In the genomic region with DNA sequence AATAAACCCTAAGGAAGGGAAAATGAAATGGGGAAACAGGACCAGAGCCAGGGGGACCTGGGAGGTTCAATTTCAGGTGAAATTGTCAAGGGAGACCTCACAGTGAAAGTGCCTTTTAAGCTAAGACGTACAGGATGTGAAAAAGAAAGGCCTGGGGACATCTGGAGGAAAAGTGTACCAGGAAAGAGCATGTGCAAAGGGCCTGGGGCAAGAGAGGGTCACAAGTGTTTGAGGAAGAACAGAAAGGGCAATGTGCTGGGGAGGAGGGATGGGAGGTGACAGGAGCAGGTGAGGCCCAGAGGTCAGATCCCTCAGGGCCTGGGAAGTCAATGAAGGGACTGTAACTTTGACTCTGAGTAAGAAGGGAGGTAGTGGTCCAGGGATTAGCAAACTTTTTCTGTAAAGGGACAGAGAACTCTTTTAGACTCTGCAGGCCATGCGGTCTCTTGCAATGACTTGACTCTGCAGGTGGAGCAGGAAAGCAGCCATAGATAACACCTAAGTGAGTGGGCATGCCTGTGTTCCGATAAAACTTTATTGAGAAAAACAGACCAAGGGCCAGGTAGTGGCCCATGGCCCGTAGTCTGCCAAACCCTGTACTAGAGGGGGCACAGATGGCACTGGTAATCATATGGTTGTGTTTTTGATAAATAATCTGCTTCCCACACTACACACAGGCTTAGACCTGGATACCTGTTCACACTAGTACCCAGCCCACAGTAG, we compare ENCODE assay signal across 28 cellular contexts.
DNase-seq lines count a peak whose midpoint lies in the region; ATAC-seq, FAIRE-seq and TF ChIP-seq lines count a peak whose summit lies in the region.
"Had no signal": no experiment of that assay in that cellular context is flagged by ENCODE, and none has a peak within 500 bp of the region (broad histone marks: within the 10 kb centered on the region; RNA-seq: fewer than 3 reads in every experiment).

No MANE protein-coding gene starts in this region.

- SMC1A ChIA-PET in GM12878 (lab: Charles Lee; ENCODE audit: uncharacterized antibody, unreplicated experiment), result interaction anchor here (0.6 kb wide), 1 partner anchor 146 kb away, joined by 3 read pairs; no protein-coding TSS in a partner anchor

- H3K9me3 ChIP-seq in HCT116 (ENCODE audit: control insufficient read depth in 1 of 2, insufficient read depth in 1 of 2, low read depth in 1 of 2, low read length in 2 of 2) (no peaks in the 10 kb centered on the region), GM12878 (replicated peaks; ENCODE audit: control insufficient read depth, insufficient read depth, low read length) (no peaks in the 10 kb centered on the region)
- H3K9me3 ChIP-seq: body of pancreas, lower lobe of right lung had no signal

- intact Hi-C loops in HCT116 (cut with micrococcal nuclease) (no loop called here), GM12878 (cut with micrococcal nuclease; ENCODE audit: unreplicated experiment) (no loop called here), lower leg skin (cut with DNase I; ENCODE audit: low total_unique reads) (no loop called here)

- TF ChIP-seq EP300 in GM12878 (IDR thresholded peaks at IDR 0.05; ENCODE audit: borderline replicate concordance in 1 of 2, control insufficient read depth in 1 of 2, low read depth in 2 of 2, low read length in 2 of 2), result no peak

- H3K79me2 ChIP-seq in HCT116 (ENCODE audit: insufficient read depth, low read length) (no peaks in the 10 kb centered on the region), GM12878 (ENCODE audit: control insufficient read depth, insufficient read depth, low read length) (no peaks in the 10 kb centered on the region), mesendoderm (ENCODE audit: control insufficient read depth, insufficient read depth, low read length) (no peaks in the 10 kb centered on the region)

- H3K36me3 ChIP-seq in HCT116 (ENCODE audit: control insufficient read depth in 1 of 2, insufficient read depth in 2 of 2, low read length in 2 of 2) (no peaks in the 10 kb centered on the region), GM12878 (ENCODE audit: control insufficient read depth in 2 of 2, insufficient read depth in 2 of 2, low read length in 1 of 2) (no peaks in the 10 kb centered on the region), mesendoderm (ENCODE audit: control insufficient read depth, insufficient read depth, low read length) (no peaks in the 10 kb centered on the region)
- H3K36me3 ChIP-seq: lower lobe of right lung had no signal

- H3K9ac ChIP-seq in HCT116 (ENCODE audit: low read length) (no peak overlapping the region), GM12878 (ENCODE audit: control insufficient read depth, insufficient read depth, low read length) (no peak overlapping the region), mesendoderm (ENCODE audit: low read length) (peak overlapping the region; percentile 76)

- H3K27ac ChIP-seq in HCT116 (ENCODE audit: low read depth, low read length) (peak overlapping the region; percentile 39), GM12878 (ENCODE audit: control insufficient read depth, insufficient read depth) (no peak overlapping the region), mesendoderm (ENCODE audit: low read depth, low read length) (peak overlapping the region; percentile 15)
- H3K27ac ChIP-seq: body of pancreas, lower lobe of right lung, SK-N-MC, skin epidermis had no signal

- in situ Hi-C loops in GM12878 (cut with MboI), result no loop called here

- peak overlapping the region; percentile 58 for H3K4ac ChIP-seq in mesendoderm (ENCODE audit: low read depth, low read length)

- no peak overlapping the region for H2BK120ac ChIP-seq in mesendoderm (ENCODE audit: low read depth, low read length)

- WGBS in GM12878 (ENCODE audit: insufficient coverage, insufficient replicate concordance, low lambda C conversion rate, missing lambda C conversion rate), result 74% methylated on average over 4 of the region's 4 CpGs
- WGBS in mesendoderm (ENCODE audit: extremely low coverage, insufficient coverage, low lambda C conversion rate), result no CpG with 5 or more reads among the region's 4 CpGs
- 93 to 95% methylated on average over 4 of the region's 4 CpGs for WGBS in lower leg skin, 2 donors

- H3K18ac ChIP-seq in mesendoderm (ENCODE audit: low read length), result peak overlapping the region; percentile 24

- H3K4me1 ChIP-seq in HCT116 (ENCODE audit: control insufficient read depth in 1 of 2, insufficient read depth in 2 of 2, low read length in 2 of 2), result peaks cover 34 to 54% of the 10 kb centered on the region in 2 experiments
- H3K4me1 ChIP-seq in GM12878 (ENCODE audit: control insufficient read depth, insufficient read depth, low read length), result peaks cover 32% of the 10 kb centered on the region
- H3K4me1 ChIP-seq in mesendoderm (ENCODE audit: control insufficient read depth, low read depth, low read length), result peaks cover 4% of the 10 kb centered on the region

- peaks cover 4% of the 10 kb centered on the region for H3K79me1 ChIP-seq in mesendoderm (ENCODE audit: low read length)

- RAD21 ChIA-PET in HCT116 (lab: Charles Lee; ENCODE audit: low non-redundant PET in 1 of 2, low total read pairs in 2 of 2, uncharacterized antibody in 2 of 2, unreplicated experiment in 2 of 2) (no interaction called here), GM12878 (lab: Charles Lee; ENCODE audit: unreplicated experiment) (no interaction called here)

- no peak for DNase-seq in activated T-cell treated with anti-CD3 and anti-CD28 coated beads, Interleukin-2, amount 50 U/mL, for 24 hours
- DNase-seq in activated T-cell treated with anti-CD3 and anti-CD28 coated beads, Interleukin-2, amount 50 U/mL, for 48 hours, result no peak
- no peak for DNase-seq in HCT116 (ENCODE audit: low read depth, low spot score)
- no peak for DNase-seq in GM12878 (ENCODE audit: low read depth, low spot score)
- no peak for DNase-seq in mesendoderm
- DNase-seq in lower leg skin (ENCODE audit: low spot score in 2 of 2), result no peak
- no peak for DNase-seq in MV-4-11 (lab: John Stamatoyannopoulos, UW)
- no peak for DNase-seq in HCEC 1CT
- DNase-seq: activated CD8-positive, alpha-beta memory T cell treated with anti-CD3 and anti-CD28 coated beads for 24 hours; activated T-cell treated with anti-CD3 and anti-CD28 coated beads, Interleukin-2, amount 50 U/mL, for 1 hour; body of pancreas; cerebellar nuclear complex; COR-L47; DND-41; KBM-7; lower lobe of right lung; natural killer cell; NCI-H1417; NCI-H2081; NCI-H345; NCI-H748 treated with DMSO at 0.1 percent for 48 hours; stimulated activated CD8-positive, alpha-beta memory T cell treated with anti-CD3 and anti-CD28 coated beads, Interleukin-4, amount 100 ng/mL, for 48 hours; trophoblast cell had no signal

- no peak overlapping the region for H2AFZ ChIP-seq in HCT116 (ENCODE audit: low read depth, low read length, poor library complexity, severe bottlenecking)
- H2AFZ ChIP-seq in GM12878 (ENCODE audit: control insufficient read depth, low read depth, low read length), result no peak overlapping the region

- no peaks in the 10 kb centered on the region for H3K27me3 Mint-ChIP-seq in activated T-cell treated with anti-CD3 and anti-CD28 coated beads, Interleukin-2, amount 50 U/mL, for 24 hours
- H3K27me3 Mint-ChIP-seq: B cell had no signal

- peak overlapping the region; percentile 33 to 51 for H3K4me3 ChIP-seq in HCT116 (replicated peaks in 1 of 2; ENCODE audit: low read depth in 1 of 2, low read length in 2 of 2)
- H3K4me3 ChIP-seq in GM12878, result no peak overlapping the region
- H3K4me3 ChIP-seq in mesendoderm (ENCODE audit: low read length), result peak overlapping the region; percentile 63
- no peak overlapping the region for H3K4me3 ChIP-seq in lower leg skin (ENCODE audit: low read depth, poor library complexity, severe bottlenecking)
- H3K4me3 ChIP-seq: body of pancreas, lower lobe of right lung, SK-N-MC, skin epidermis had no signal

- no peak overlapping the region for H3K4me3 Mint-ChIP-seq in activated T-cell treated with anti-CD3 and anti-CD28 coated beads, Interleukin-2, amount 50 U/mL, for 24 hours
- H3K4me3 Mint-ChIP-seq: B cell, natural killer cell had no signal

- no peak for FAIRE-seq in GM12878 (lab: Jason Lieb, UNC)
- FAIRE-seq: GM12891, H54 had no signal

- TF ChIP-seq CTCF in HCT116 (IDR thresholded peaks at IDR 0.05 in 2 of 3, conservative IDR thresholded peaks at IDR 0.05 in 1 of 3; ENCODE audit: borderline replicate concordance in 1 of 3, insufficient read depth in 1 of 3, low read depth in 2 of 3, low read length in 2 of 3) (no peak), GM12878 (IDR thresholded peaks at IDR 0.05 in 2 of 3, conservative IDR thresholded peaks at IDR 0.05 in 1 of 3; ENCODE audit: control insufficient read depth in 2 of 3, extremely low read depth in 1 of 3, insufficient read depth in 1 of 3, low read depth in 3 of 3, low read length in 3 of 3) (no peak), lower leg skin (IDR thresholded peaks at IDR 0.05) (no peak)

- H2BK5ac ChIP-seq in mesendoderm (ENCODE audit: low read length), result no peak overlapping the region

- H2AK5ac ChIP-seq in mesendoderm (ENCODE audit: low read length), result peak overlapping the region; percentile 68

- no peaks in the 10 kb centered on the region for H3K9me3 Mint-ChIP-seq in activated T-cell treated with anti-CD3 and anti-CD28 coated beads, Interleukin-2, amount 50 U/mL, for 24 hours
- H3K9me3 Mint-ChIP-seq: natural killer cell had no signal

- ATAC-seq in HCT116, result no peak
- ATAC-seq in GM12878, result no peak
- ATAC-seq: body of pancreas, lower lobe of right lung, natural killer cell had no signal

- H3K56ac ChIP-seq in mesendoderm (ENCODE audit: low read length), result peak overlapping the region; percentile 87

- CTCF ChIA-PET in HCT116 (lab: Charles Lee) (no interaction called here), GM12878 (lab: Yijun Ruan, JAX) (interaction anchor here (0.6 kb wide), 1 partner anchor 43 kb away, joined by 3 read pairs; no protein-coding TSS in a partner anchor)

- H4K5ac ChIP-seq in mesendoderm (ENCODE audit: low read length), result peak overlapping the region; percentile 40

- H3K36me3 Mint-ChIP-seq in activated T-cell treated with anti-CD3 and anti-CD28 coated beads, Interleukin-2, amount 50 U/mL, for 24 hours (ENCODE audit: low read depth), result no peaks in the 10 kb centered on the region
- H3K36me3 Mint-ChIP-seq: natural killer cell had no signal

- H4K8ac ChIP-seq in mesendoderm (ENCODE audit: low read depth, low read length), result no peak overlapping the region

- peak overlapping the region; percentile 23 for H3K27ac Mint-ChIP-seq in activated T-cell treated with anti-CD3 and anti-CD28 coated beads, Interleukin-2, amount 50 U/mL, for 24 hours
- H3K27ac Mint-ChIP-seq: B cell, natural killer cell had no signal

- POLR2A ChIA-PET in HCT116 (lab: Charles Lee), result no interaction called here
- POLR2A ChIA-PET in GM12878 (lab: Charles Lee), result no interaction called here

- BruUV-seq in HCT116 (replicated peaks; lab: Mats Ljungman, UMichigan) (no TSS peak), GM12878 (replicated peaks; lab: Mats Ljungman, UMichigan) (no TSS peak)

- H3K23ac ChIP-seq in mesendoderm (ENCODE audit: low read length), result no peak overlapping the region

- no peaks in the 10 kb centered on the region for H4K20me1 ChIP-seq in HCT116 (ENCODE audit: insufficient read depth)
- H4K20me1 ChIP-seq in GM12878 (ENCODE audit: control insufficient read depth, insufficient read depth), result no peaks in the 10 kb centered on the region

- H3K9me2 ChIP-seq in HCT116 (ENCODE audit: insufficient read depth), result no peaks in the 10 kb centered on the region

- H3K4me2 ChIP-seq in HCT116 (ENCODE audit: low read length) (peak overlapping the region; percentile 56), GM12878 (ENCODE audit: control insufficient read depth, insufficient read depth) (no peak overlapping the region), mesendoderm (ENCODE audit: low read length) (peak overlapping the region; percentile 80)

- H3K4me1 Mint-ChIP-seq in activated T-cell treated with anti-CD3 and anti-CD28 coated beads, Interleukin-2, amount 50 U/mL, for 24 hours (ENCODE audit: low read depth), result peaks cover 36% of the 10 kb centered on the region

- TF ChIP-seq RAD21 in HCT116 (IDR thresholded peaks at IDR 0.05; ENCODE audit: low read depth) (no peak), GM12878 (IDR thresholded peaks at IDR 0.05; ENCODE audit: insufficient read depth, low read depth, low read length) (no peak)

- no peak overlapping the region for H2BK15ac ChIP-seq in mesendoderm (replicated peaks; ENCODE audit: low read depth)

- TF ChIP-seq POLR2A in HCT116 (IDR thresholded peaks at IDR 0.05; ENCODE audit: borderline replicate concordance, extremely low read depth, insufficient read depth, insufficient read length) (no peak), GM12878 (IDR thresholded peaks at IDR 0.05; ENCODE audit: low read depth, low read length) (no peak), lower leg skin (IDR thresholded peaks at IDR 0.05) (no peak)

- H3K27me3 ChIP-seq in HCT116 (ENCODE audit: insufficient read depth, low read length), result no peaks in the 10 kb centered on the region
- H3K27me3 ChIP-seq in GM12878 (replicated peaks in 1 of 2; ENCODE audit: control insufficient read depth in 2 of 2, insufficient read depth in 2 of 2, low read length in 1 of 2), result no peaks in the 10 kb centered on the region
- no peaks in the 10 kb centered on the region for H3K27me3 ChIP-seq in mesendoderm (ENCODE audit: insufficient read depth, low read length, poor library complexity)
- H3K27me3 ChIP-seq: body of pancreas had no signal

Comparison
In these comparisons a context has a peak if more than half of its experiments do, and no peak if none do; other contexts are left out.
1. H3K4me3 ChIP-seq: peak in HCT116 (2 of 2) and mesendoderm (single experiment); none in GM12878 (single experiment) and lower leg skin (single experiment).